Comparison of ENCODE assay signal across 1 cellular context in genomic region chr15:69478259-69478687, GRCh38.
A peak's percentile ranks its signal among the peaks of the same experiment; 100 is the strongest.
TF ChIP-seq lines count a peak whose summit lies in the region.

No MANE protein-coding gene starts in this region.

TF ChIP-seq in IMR-90, 13 proteins besides CTCF, POLR2A, EP300 and RAD21:
- TF ChIP-seq SMC3 (IDR thresholded peaks at IDR 0.05; ENCODE audit: low read depth, low read length) (peak; percentile 60), MXI1 (IDR thresholded peaks at IDR 0.05; ENCODE audit: borderline replicate concordance, low read depth, low read length) (no peak)
